1 cellular context compared by ENCODE assay signal in genomic region chr20:49985617-49986016, GRCh38.
TF ChIP-seq lines count a peak whose summit lies in the region.

No MANE protein-coding gene starts in this region.

TF ChIP-seq in K562, 482 proteins besides CTCF, POLR2A, EP300 and RAD21:
- no peak for TF ChIP-seq HDAC1 (IDR thresholded peaks at IDR 0.05)
- TF ChIP-seq HSF4 (CRISPR knock-in tag; IDR thresholded peaks at IDR 0.05; ENCODE audit: borderline replicate concordance): no peak
- TF ChIP-seq RFX7 (CRISPR knock-in tag; IDR thresholded peaks at IDR 0.05): no peak
- TF ChIP-seq RBFOX2 (IDR thresholded peaks at IDR 0.05; ENCODE audit: low read depth, low read length): peak; percentile 80
- TF ChIP-seq POLR2G (IDR thresholded peaks at IDR 0.05; ENCODE audit: low read depth, low read length): peak; percentile 75
- no peak for TF ChIP-seq CSDE1 (IDR thresholded peaks at IDR 0.05)
